14 cellular contexts compared by ENCODE assay signal in the genomic region with DNA sequence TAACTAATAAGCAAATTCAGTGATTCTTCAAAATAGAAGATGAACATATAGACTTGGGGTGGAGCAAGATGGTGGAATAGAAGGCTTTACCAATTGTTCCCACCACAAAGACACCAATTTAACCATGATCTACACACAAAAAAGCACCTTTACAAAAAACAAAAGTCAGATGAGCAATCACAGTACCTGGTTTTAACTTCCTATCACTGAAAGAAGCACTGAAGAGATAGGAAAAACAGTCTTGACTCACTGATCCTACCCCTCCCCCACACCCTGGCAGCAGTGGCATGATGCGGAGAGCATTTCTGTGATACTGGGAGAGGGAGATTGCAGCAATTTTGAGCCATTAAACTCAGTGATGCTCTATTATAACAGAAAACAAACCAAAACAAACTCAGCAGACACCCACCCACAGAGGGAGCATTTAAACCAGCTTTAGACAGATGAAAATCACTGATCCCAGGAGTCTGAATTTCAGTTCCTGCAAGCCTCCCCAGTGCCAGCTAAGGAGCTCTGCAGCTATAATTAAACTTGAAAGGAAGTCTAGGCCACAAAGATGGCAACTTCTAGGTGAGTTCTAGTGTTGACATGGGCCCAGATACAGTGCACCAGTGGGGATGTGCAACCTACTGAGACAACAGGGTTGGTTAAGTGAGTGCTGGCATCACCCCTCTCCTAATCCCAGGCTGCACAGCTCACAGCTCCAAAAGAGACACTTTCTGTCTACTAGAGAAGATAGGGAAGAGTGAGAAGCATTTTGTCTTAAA.
DNase-seq lines count a peak whose midpoint lies in the region; ATAC-seq and TF ChIP-seq lines count a peak whose summit lies in the region.
"Had no signal": no experiment of that assay in that cellular context is flagged by ENCODE, and none has a peak within 500 bp of the region (broad histone marks: within the 10 kb centered on the region; RNA-seq: fewer than 3 reads in every experiment).

No MANE protein-coding gene starts in this region.

- POLR2A ChIA-PET in MCF 10A (lab: Yijun Ruan, JAX) = interaction anchor here (0.6 kb wide), 1 partner anchor 1243 kb away, joined by 3 read pairs; no protein-coding TSS in a partner anchor

- peak overlapping the region; percentile 4 for H3K27ac Mint-ChIP-seq in MCF 10A (ENCODE audit: low read depth, unreplicated experiment)
- no peak overlapping the region for H3K27ac Mint-ChIP-seq in activated T-helper 17 cell treated with anti-CD3 and anti-CD28 coated beads, Interleukin-2, amount 50 U/mL, for 72 hours
- no peak overlapping the region for H3K27ac Mint-ChIP-seq in stimulated activated naive B cell treated with anti-CD40 and anti-IgM and Interleukin-4, amounts not matched to agents 10 μg/mL and 1 μg/mL and 100 μg/mL, for 72 hours

- CTCF ChIA-PET in MCF 10A (lab: Yijun Ruan, JAX) = no interaction called here

- H3K36me3 Mint-ChIP-seq in MCF 10A (ENCODE audit: insufficient read depth, unreplicated experiment) = no peaks in the 10 kb centered on the region
- no peaks in the 10 kb centered on the region for H3K36me3 Mint-ChIP-seq in activated T-helper 17 cell treated with anti-CD3 and anti-CD28 coated beads, Interleukin-2, amount 50 U/mL, for 72 hours (ENCODE audit: low read depth)
- no peaks in the 10 kb centered on the region for H3K36me3 Mint-ChIP-seq in stimulated activated naive B cell treated with anti-CD40 and anti-IgM and Interleukin-4, amounts not matched to agents 10 μg/mL and 1 μg/mL and 100 μg/mL, for 72 hours

- TF ChIP-seq CTCF in MCF 10A (IDR thresholded peaks at IDR 0.05; ENCODE audit: unreplicated experiment) = no peak
- TF ChIP-seq CTCF in breast epithelium (IDR thresholded peaks at IDR 0.05) = no peak

- H3K4me1 Mint-ChIP-seq in MCF 10A (ENCODE audit: insufficient read depth, unreplicated experiment) = no peaks in the 10 kb centered on the region
- no peaks in the 10 kb centered on the region for H3K4me1 Mint-ChIP-seq in activated T-helper 17 cell treated with anti-CD3 and anti-CD28 coated beads, Interleukin-2, amount 50 U/mL, for 72 hours
- H3K4me1 Mint-ChIP-seq in stimulated activated naive B cell treated with anti-CD40 and anti-IgM and Interleukin-4, amounts not matched to agents 10 μg/mL and 1 μg/mL and 100 μg/mL, for 72 hours = peaks cover 4% of the 10 kb centered on the region in 2 donors

- DNase-seq in activated CD4-positive, alpha-beta T cell treated with anti-CD3 and anti-CD28 coated beads for 48 hours = peak; percentile 47
- no peak for DNase-seq in activated CD4-positive, alpha-beta T cell treated with anti-CD3 and anti-CD28 coated beads, Interleukin-2, amount 50 U/mL, for 1 hour
- no peak for DNase-seq in MCF 10A (ENCODE audit: unreplicated experiment)
- DNase-seq in breast epithelium (ENCODE audit: low spot score in 2 of 2) = no peak
- DNase-seq in stimulated activated naive B cell treated with anti-CD40 and anti-IgM and Interleukin-4, amounts not matched to agents 10 μg/mL and 1 μg/mL and 100 μg/mL, for 72 hours = no peak
- no peak for DNase-seq in SIG-M5 (lab: John Stamatoyannopoulos, UW)
- no peak for DNase-seq in NOMO-1 (lab: John Stamatoyannopoulos, UW; ENCODE audit: unreplicated experiment in 2 of 2)
- DNase-seq: DMS 273 treated with DMSO at 0.1 percent for 48 hours, NCI-H1436, NCI-H2029 treated with DMSO at 0.1 percent for 48 hours, NCI-H524 treated with DMSO at 0.1 percent for 48 hours had no signal

- H3K27me3 ChIP-seq in breast epithelium = no peaks in the 10 kb centered on the region
- H3K27me3 ChIP-seq: BLaER1 treated with 17β-estradiol and CSF1 and Interleukin-3, amounts not matched to agents 10 nM and 100 nM had no signal

- H3K27ac ChIP-seq in breast epithelium = no peak overlapping the region
- H3K27ac ChIP-seq: BLaER1 treated with 17β-estradiol and CSF1 and Interleukin-3, amounts not matched to agents 10 nM and 100 nM; HL-60 had no signal

- peaks cover 8% of the 10 kb centered on the region in 2 donors for H3K9me3 ChIP-seq in breast epithelium

- intact Hi-C loops in MCF 10A (cut with micrococcal nuclease) = no loop called here
- intact Hi-C loops in breast epithelium (cut with DNase I; ENCODE audit: low total_unique reads) = no loop called here

- no peaks in the 10 kb centered on the region for H3K36me3 ChIP-seq in breast epithelium
- H3K36me3 ChIP-seq: BLaER1 treated with 17β-estradiol and CSF1 and Interleukin-3, amounts not matched to agents 10 nM and 100 nM had no signal

- BruUV-seq in MCF 10A (replicated peaks; lab: Mats Ljungman, UMichigan) = no TSS peak

- TF ChIP-seq POLR2A in breast epithelium (IDR thresholded peaks at IDR 0.05) = no peak

- H3K4me3 Mint-ChIP-seq in MCF 10A (ENCODE audit: unreplicated experiment) = no peak overlapping the region
- no peak overlapping the region for H3K4me3 Mint-ChIP-seq in activated T-helper 17 cell treated with anti-CD3 and anti-CD28 coated beads, Interleukin-2, amount 50 U/mL, for 72 hours
- H3K4me3 Mint-ChIP-seq in stimulated activated naive B cell treated with anti-CD40 and anti-IgM and Interleukin-4, amounts not matched to agents 10 μg/mL and 1 μg/mL and 100 μg/mL, for 72 hours = no peak overlapping the region

- H3K9me3 Mint-ChIP-seq in MCF 10A (ENCODE audit: unreplicated experiment) = peaks cover 18% of the 10 kb centered on the region
- peaks cover 6% of the 10 kb centered on the region for H3K9me3 Mint-ChIP-seq in activated T-helper 17 cell treated with anti-CD3 and anti-CD28 coated beads, Interleukin-2, amount 50 U/mL, for 72 hours
- H3K9me3 Mint-ChIP-seq in stimulated activated naive B cell treated with anti-CD40 and anti-IgM and Interleukin-4, amounts not matched to agents 10 μg/mL and 1 μg/mL and 100 μg/mL, for 72 hours = peaks cover 12 to 15% of the 10 kb centered on the region in 2 donors

- no peak overlapping the region for H3K4me3 ChIP-seq in breast epithelium
- H3K4me3 ChIP-seq: BLaER1 treated with 17β-estradiol and CSF1 and Interleukin-3, amounts not matched to agents 10 nM and 100 nM had no signal

- H3K4me1 ChIP-seq in breast epithelium = no peaks in the 10 kb centered on the region

- ATAC-seq in activated T-helper 17 cell treated with anti-CD3 and anti-CD28 coated beads, Interleukin-2, amount 50 U/mL, for 72 hours (replicated peaks) = peak; percentile 71
- ATAC-seq in stimulated activated naive B cell treated with anti-CD40 and anti-IgM and Interleukin-4, amounts not matched to agents 10 μg/mL and 1 μg/mL and 100 μg/mL, for 72 hours (replicated peaks) = peak; percentile 23 to 51

- H3K27me3 Mint-ChIP-seq in MCF 10A (ENCODE audit: insufficient read depth, unreplicated experiment) = no peaks in the 10 kb centered on the region
- H3K27me3 Mint-ChIP-seq in activated T-helper 17 cell treated with anti-CD3 and anti-CD28 coated beads, Interleukin-2, amount 50 U/mL, for 72 hours = no peaks in the 10 kb centered on the region
- no peaks in the 10 kb centered on the region for H3K27me3 Mint-ChIP-seq in stimulated activated naive B cell treated with anti-CD40 and anti-IgM and Interleukin-4, amounts not matched to agents 10 μg/mL and 1 μg/mL and 100 μg/mL, for 72 hours
